Comparison of ENCODE assay signal across 10 cellular contexts in the genomic region with DNA sequence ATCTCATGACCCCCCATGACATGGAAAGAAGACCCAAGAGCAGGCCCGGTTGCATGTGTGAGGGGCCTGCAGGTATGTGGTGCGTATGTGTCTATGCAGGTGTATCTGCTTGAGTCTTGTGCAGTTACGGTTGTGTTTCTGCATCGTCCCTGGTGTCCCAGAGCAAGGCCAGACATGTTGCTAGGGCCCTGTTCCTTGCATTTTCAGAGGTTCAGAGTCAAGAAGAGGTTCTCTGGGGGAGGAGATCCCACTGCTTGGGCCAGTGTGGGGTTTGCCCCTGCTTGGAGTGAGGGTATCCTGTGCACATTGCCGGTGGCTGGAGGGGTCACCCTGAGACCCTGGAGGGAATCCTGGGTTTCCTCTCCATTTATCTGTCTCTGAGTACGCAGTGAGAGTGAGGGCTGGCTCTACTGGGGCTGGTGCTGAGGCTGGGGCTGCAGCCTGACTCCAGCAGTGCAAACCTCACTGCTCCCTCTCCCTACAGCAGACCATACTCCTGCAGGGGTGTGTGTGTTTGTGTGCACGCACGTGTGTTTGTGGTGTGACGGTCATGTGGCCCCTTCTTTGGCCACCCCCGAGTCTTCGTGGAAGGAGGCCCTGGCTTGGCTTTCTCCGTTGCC. TPM values are rescaled to one million over a fixed set of nuclear protein-coding genes. Genes with fewer than 3 reads are reported as not detected.
A peak's percentile ranks its signal among the peaks of the same experiment; 100 is the strongest.
DNase-seq lines count a peak whose midpoint lies in the region; ATAC-seq and TF ChIP-seq lines count a peak whose summit lies in the region.
"Had no signal": no experiment of that assay in that cellular context is flagged by ENCODE, and none has a peak within 500 bp of the region (broad histone marks: within the 10 kb centered on the region; RNA-seq: fewer than 3 reads in every experiment).

No MANE protein-coding gene starts in this region.

- H3K79me2 ChIP-seq in SK-N-SH (ENCODE audit: insufficient read depth): peaks cover 98% of the 10 kb centered on the region

- no peak for TF ChIP-seq CTCF in SK-N-SH (IDR thresholded peaks at IDR 0.05)

- no peak for TF ChIP-seq RAD21 in SK-N-SH (IDR thresholded peaks at IDR 0.05; ENCODE audit: low read length)

- H3K4me2 ChIP-seq in SK-N-SH: peak overlapping the region; percentile 96

- no peak overlapping the region for H2AFZ ChIP-seq in SK-N-SH (ENCODE audit: low read depth)

- DNase-seq in SK-N-SH (no peak), NCI-H748 (lab: John Stamatoyannopoulos, UW; ENCODE audit: unreplicated experiment) (no peak), H7 (no peak)
- DNase-seq: KBM-7 had no signal

- H3K36me3 ChIP-seq in SK-N-SH (replicated peaks in 1 of 2; ENCODE audit: control insufficient read depth in 1 of 2, insufficient read depth in 2 of 2, low read length in 1 of 2) (peaks cover 5 to 7% of the 10 kb centered on the region in 2 experiments), stomach smooth muscle (ENCODE audit: control insufficient read depth in 2 of 2, insufficient read depth in 2 of 2, low read length in 2 of 2) (peaks cover 5 to 7% of the 10 kb centered on the region in 2 donors), H7 (replicated peaks; ENCODE audit: control insufficient read depth, insufficient read depth, low read length) (no peaks in the 10 kb centered on the region; the same call in 1 of the 2 replicates)

- H3K4me3 ChIP-seq in SK-N-SH (ENCODE audit: low read depth in 2 of 2, low read length in 1 of 2) (0 out of 4 replicates have a peak overlapping the region, but pooled peaks of 1 of the 2 experiments have one; percentile 99), stomach smooth muscle (ENCODE audit: low read length in 2 of 2) (peak overlapping the region; percentile 45 to 92), H7 (ENCODE audit: insufficient read depth, low read depth, low read length) (no peak overlapping the region)

- no peak overlapping the region for H3K9ac ChIP-seq in SK-N-SH
- H3K9ac ChIP-seq in stomach smooth muscle (ENCODE audit: low read length in 2 of 2): peak overlapping the region; percentile 37 to 55

- H3K27ac ChIP-seq in SK-N-SH (ENCODE audit: low read depth in 2 of 2, low read length in 1 of 2): peak overlapping the region in 1 of 2 experiments; percentile 1; a peak in 1 of 4 replicates
- H3K27ac ChIP-seq in angular gyrus (ENCODE audit: low read depth, low read length): peak overlapping the region; percentile 99
- peak overlapping the region; percentile 99 for H3K27ac ChIP-seq in layer of hippocampus (ENCODE audit: low read depth, low read length)
- H3K27ac ChIP-seq in stomach smooth muscle (ENCODE audit: low read length): peak overlapping the region; percentile 99
- H3K27ac ChIP-seq: 22Rv1 had no signal

- no peaks in the 10 kb centered on the region for H3K9me2 ChIP-seq in SK-N-SH

- H3K27me3 ChIP-seq in SK-N-SH (ENCODE audit: insufficient read depth): no peaks in the 10 kb centered on the region
- no peaks in the 10 kb centered on the region for H3K27me3 ChIP-seq in layer of hippocampus (ENCODE audit: control insufficient read depth, insufficient read depth, low read length)
- H3K27me3 ChIP-seq in stomach smooth muscle (ENCODE audit: control insufficient read depth in 1 of 2, insufficient read depth in 2 of 2, low read length in 2 of 2): no peaks in the 10 kb centered on the region
- no peaks in the 10 kb centered on the region for H3K27me3 ChIP-seq in H7 (ENCODE audit: control insufficient read depth, insufficient read depth, low read length)

- CTCF ChIA-PET in SK-N-SH (lab: Yijun Ruan, JAX): interaction anchor here (4.7 kb wide), 1 partner anchor 28 kb away, joined by 56 read pairs; no protein-coding TSS in a partner anchor

- POLR2A ChIA-PET in SK-N-SH (lab: Yijun Ruan, JAX): interaction anchor here (1.7 kb wide), 1 partner anchor 12 kb away, joined by 6 read pairs; no protein-coding TSS in a partner anchor

- peaks cover 83% of the 10 kb centered on the region for H4K20me1 ChIP-seq in SK-N-SH (ENCODE audit: insufficient read depth)

- peaks cover 17% of the 10 kb centered on the region for H3F3A ChIP-seq in SK-N-SH (replicated peaks; ENCODE audit: insufficient read depth)

- no peak for TF ChIP-seq EP300 in SK-N-SH (IDR thresholded peaks at IDR 0.05; ENCODE audit: borderline replicate concordance in 1 of 2, low read depth in 1 of 2, low read length in 1 of 2)

- ATAC-seq in SK-N-SH treated with all-trans-retinoic acid at 6 μM for 48 hours (no peak), GM18861 (IDR thresholded peaks at IDR 0.05; ENCODE audit: unreplicated experiment) (no peak)

- peaks cover 28 to 52% of the 10 kb centered on the region in 2 experiments; a peak in 3 of 4 replicates for H3K4me1 ChIP-seq in SK-N-SH (ENCODE audit: control insufficient read depth in 1 of 2, insufficient read depth in 2 of 2, low read depth in 1 of 2, low read length in 1 of 2)
- peaks cover 81% of the 10 kb centered on the region for H3K4me1 ChIP-seq in stomach smooth muscle (ENCODE audit: control insufficient read depth, insufficient read depth, low read length)

- H3K9me3 ChIP-seq in SK-N-SH: no peaks in the 10 kb centered on the region
- no peaks in the 10 kb centered on the region for H3K9me3 ChIP-seq in stomach smooth muscle (ENCODE audit: control insufficient read depth in 2 of 2, low read length in 2 of 2)

- WGBS in SK-N-SH (ENCODE audit: low lambda C conversion rate): 87% methylated on average over 6 of the region's 12 CpGs

TF ChIP-seq in SK-N-SH, 30 proteins besides CTCF, POLR2A, EP300 and RAD21 (continues in another document):
- TF ChIP-seq RFX5 (IDR thresholded peaks at IDR 0.05; ENCODE audit: low read length) (no peak), YY1 (IDR thresholded peaks at IDR 0.05; ENCODE audit: low read depth) (no peak), EZH2phosphoT487 (IDR thresholded peaks at IDR 0.05; ENCODE audit: borderline replicate concordance, low read depth) (no peak), SMC3 (IDR thresholded peaks at IDR 0.05; ENCODE audit: low read depth, low read length) (no peak), POLR2AphosphoS5 (IDR thresholded peaks at IDR 0.05; ENCODE audit: low read depth, low read length) (no peak), RXRA (IDR thresholded peaks at IDR 0.05; ENCODE audit: borderline replicate concordance, low read depth) (no peak), CHD2 (IDR thresholded peaks at IDR 0.05; ENCODE audit: low read length, partially characterized antibody) (no peak), NRF1 (IDR thresholded peaks at IDR 0.05; ENCODE audit: low read depth, low read length) (no peak)
- TF ChIP-seq, protein P1, sequence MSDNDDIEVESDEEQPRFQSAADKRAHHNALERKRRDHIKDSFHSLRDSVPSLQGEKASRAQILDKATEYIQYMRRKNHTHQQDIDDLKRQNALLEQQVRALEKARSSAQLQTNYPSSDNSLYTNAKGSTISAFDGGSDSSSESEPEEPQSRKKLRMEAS (IDR thresholded peaks at IDR 0.05; ENCODE audit: low read depth): no peak
- TF ChIP-seq, protein P2, sequence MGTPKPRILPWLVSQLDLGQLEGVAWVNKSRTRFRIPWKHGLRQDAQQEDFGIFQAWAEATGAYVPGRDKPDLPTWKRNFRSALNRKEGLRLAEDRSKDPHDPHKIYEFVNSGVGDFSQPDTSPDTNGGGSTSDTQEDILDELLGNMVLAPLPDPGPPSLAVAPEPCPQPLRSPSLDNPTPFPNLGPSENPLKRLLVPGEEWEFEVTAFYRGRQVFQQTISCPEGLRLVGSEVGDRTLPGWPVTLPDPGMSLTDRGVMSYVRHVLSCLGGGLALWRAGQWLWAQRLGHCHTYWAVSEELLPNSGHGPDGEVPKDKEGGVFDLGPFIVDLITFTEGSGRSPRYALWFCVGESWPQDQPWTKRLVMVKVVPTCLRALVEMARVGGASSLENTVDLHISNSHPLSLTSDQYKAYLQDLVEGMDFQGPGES (IDR thresholded peaks at IDR 0.05; ENCODE audit: low read depth, low read length): no peak

TF ChIP-seq in SK-N-SH treated with all-trans-retinoic acid at 6 μM for 48 hours, 23 proteins besides CTCF, POLR2A, EP300 and RAD21 (continues in another document):
- no peak for TF ChIP-seq TCF4 (CRISPR knock-in tag; IDR thresholded peaks at IDR 0.05; ENCODE audit: borderline replicate concordance)
- TF ChIP-seq ZFP3 (CRISPR knock-in tag; IDR thresholded peaks at IDR 0.05): no peak
- TF ChIP-seq, protein P3, sequence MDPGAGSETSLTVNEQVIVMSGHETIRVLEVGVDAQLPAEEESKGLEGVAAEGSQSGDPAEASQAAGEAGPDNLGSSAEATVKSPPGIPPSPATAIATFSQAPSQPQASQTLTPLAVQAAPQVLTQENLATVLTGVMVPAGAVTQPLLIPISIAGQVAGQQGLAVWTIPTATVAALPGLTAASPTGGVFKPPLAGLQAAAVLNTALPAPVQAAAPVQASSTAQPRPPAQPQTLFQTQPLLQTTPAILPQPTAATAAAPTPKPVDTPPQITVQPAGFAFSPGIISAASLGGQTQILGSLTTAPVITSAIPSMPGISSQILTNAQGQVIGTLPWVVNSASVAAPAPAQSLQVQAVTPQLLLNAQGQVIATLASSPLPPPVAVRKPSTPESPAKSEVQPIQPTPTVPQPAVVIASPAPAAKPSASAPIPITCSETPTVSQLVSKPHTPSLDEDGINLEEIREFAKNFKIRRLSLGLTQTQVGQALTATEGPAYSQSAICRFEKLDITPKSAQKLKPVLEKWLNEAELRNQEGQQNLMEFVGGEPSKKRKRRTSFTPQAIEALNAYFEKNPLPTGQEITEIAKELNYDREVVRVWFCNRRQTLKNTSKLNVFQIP (CRISPR knock-in tag; IDR thresholded peaks at IDR 0.05; ENCODE audit: borderline replicate concordance, low read depth): no peak
- TF ChIP-seq RARB (CRISPR knock-in tag; IDR thresholded peaks at IDR 0.05): no peak
- TF ChIP-seq ZFP30 (CRISPR knock-in tag; IDR thresholded peaks at IDR 0.05): no peak
- no peak for TF ChIP-seq CSDC2 (CRISPR knock-in tag; IDR thresholded peaks at IDR 0.05)
- no peak for TF ChIP-seq BACH2 (CRISPR knock-in tag; IDR thresholded peaks at IDR 0.05; ENCODE audit: borderline replicate concordance)
- TF ChIP-seq TOX (CRISPR knock-in tag; IDR thresholded peaks at IDR 0.05; ENCODE audit: borderline replicate concordance): no peak
- no peak for TF ChIP-seq ISL1 (CRISPR knock-in tag; IDR thresholded peaks at IDR 0.05)
- TF ChIP-seq OSR1 (CRISPR knock-in tag; IDR thresholded peaks at IDR 0.05): no peak

RNA-seq across cellular contexts. Expression of a gene that starts 4.1 kb away (rescaled TPM):
- polyA plus RNA-seq in SK-N-SH (2012; rRNA removed): 67.0 and 108 TPM in 2 replicates
- polyA plus RNA-seq in SK-N-SH (2012; cell fraction: cytosol; rRNA removed): 70.8 and 98.8 TPM in 2 replicates
- polyA plus RNA-seq in SK-N-SH (2012; cell fraction: nucleus; rRNA removed): 83.2 and 87.9 TPM in 2 replicates
- 43.5 and 46.4 TPM in 2 replicates for total RNA-seq in H7 (2014; rRNA removed; shearing (Covaris generic))
